ENCODE assay signal across 28 cellular contexts in genomic region chr4:6605605-6606004, GRCh38.
"Had no signal": no experiment of that assay in that cellular context is flagged by ENCODE, and none has a peak within 500 bp of the region (broad histone marks: within the 10 kb centered on the region; RNA-seq: fewer than 3 reads in every experiment).

No MANE protein-coding gene starts in this region.

- H3K36me3 ChIP-seq: colonic mucosa had no signal

- H3K4me3 Mint-ChIP-seq: dendritic cell treated with granulocyte-macrophage colony-stimulating factor and Interleukin-4, amounts not matched to agents 40 ng/mL and 50 ng/mL, for 4 days; effector memory CD8-positive, alpha-beta T cell; endodermal cell; mesothelial cell of epicardium; naive B cell had no signal

- H3K27me3 Mint-ChIP-seq: dendritic cell treated with granulocyte-macrophage colony-stimulating factor and Interleukin-4, amounts not matched to agents 40 ng/mL and 50 ng/mL, for 4 days; effector memory CD8-positive, alpha-beta T cell; naive B cell had no signal

- H3K9me3 ChIP-seq: colonic mucosa had no signal

- H3K4me1 Mint-ChIP-seq: endodermal cell, mesothelial cell of epicardium had no signal

- H3K4me1 ChIP-seq: colonic mucosa, esophagus squamous epithelium, gastrocnemius medialis, left lung, lower lobe of right lung had no signal

- ATAC-seq: effector memory CD8-positive, alpha-beta T cell; esophagus mucosa; gastrocnemius medialis; heart right ventricle; left cardiac atrium; left lung; left ventricle myocardium superior; lower lobe of right lung; mucosa of descending colon had no signal

- DNase-seq: colonic mucosa; cortex of kidney; effector CD8-positive, alpha-beta T cell; effector memory CD8-positive, alpha-beta T cell; endodermal cell; erythroblast; esophagus squamous epithelium; foreskin fibroblast; foreskin melanocyte; gastrocnemius medialis; glutamatergic neuron; head of caudate nucleus; heart right ventricle; hippocampal formation; left cardiac atrium; left ventricle myocardium superior; lower lobe of right lung; mesenchymal stem cell; naive B cell had no signal

- H3K4me3 ChIP-seq: colonic mucosa, esophagus squamous epithelium, gastrocnemius medialis, heart right ventricle, left lung, lower lobe of right lung, mucosa of descending colon had no signal

- FAIRE-seq: endometrium, islet of Langerhans, keratinocyte had no signal

- H3K27ac ChIP-seq: colonic mucosa, epithelial cell of prostate, esophagus squamous epithelium, gastrocnemius medialis, heart right ventricle, left lung, lower lobe of right lung had no signal

- H3K27me3 ChIP-seq: colonic mucosa, esophagus squamous epithelium, gastrocnemius medialis, heart right ventricle, left lung had no signal

- H3K27ac Mint-ChIP-seq: dendritic cell treated with granulocyte-macrophage colony-stimulating factor and Interleukin-4, amounts not matched to agents 40 ng/mL and 50 ng/mL, for 4 days; effector memory CD8-positive, alpha-beta T cell; endodermal cell; mesothelial cell of epicardium had no signal
